8 cellular contexts compared by ENCODE assay signal in the genomic region with DNA sequence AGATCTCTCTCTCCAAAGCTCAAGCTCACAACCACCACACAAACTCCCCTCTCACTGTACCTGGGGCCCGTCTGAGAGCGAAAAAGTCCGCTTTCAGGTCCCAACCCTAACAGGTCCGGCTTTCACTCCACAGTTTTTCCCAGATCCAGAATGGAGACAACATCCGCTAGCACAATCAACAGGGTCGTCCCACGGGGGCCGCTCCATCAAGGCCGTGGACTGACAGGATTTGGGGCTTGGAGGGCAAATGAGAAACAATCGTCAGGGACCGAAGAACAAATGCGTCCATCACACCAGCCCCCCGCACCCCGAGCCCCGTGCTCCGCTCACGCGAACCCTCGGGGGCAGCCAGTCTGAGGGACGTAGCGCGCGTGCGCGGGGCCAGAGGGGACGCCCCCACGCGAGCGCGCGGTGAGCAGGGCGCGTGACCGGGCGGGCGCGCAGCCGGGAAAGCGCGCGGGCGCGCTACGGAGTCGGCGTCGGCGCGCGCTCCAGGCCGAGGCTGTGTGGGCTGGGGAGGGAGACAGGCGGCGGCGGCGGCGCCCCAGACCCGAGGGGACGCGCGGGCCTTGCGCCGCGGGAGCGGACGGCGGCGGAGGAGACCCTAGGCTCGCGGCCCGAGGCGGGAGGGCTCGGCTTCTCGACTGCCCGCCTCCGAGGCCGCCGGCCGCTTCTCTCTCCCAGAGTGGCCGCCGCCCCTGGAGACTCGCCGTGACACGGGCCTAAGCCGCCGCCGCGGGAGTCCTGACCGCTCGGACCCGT. TPM values are rescaled to one million over a fixed set of nuclear protein-coding genes. Genes with fewer than 3 reads are reported as not detected.
DNase-seq lines count a peak whose midpoint lies in the region; ATAC-seq and TF ChIP-seq lines count a peak whose summit lies in the region.

Gene SLK (plus strand): TSS at position 470 of the 762 bp plus-strand sequence. CDS start 606 bp downstream, outside the sequence.

- peak within 1 kb of the TSS; percentile 93 for H2BK120ac ChIP-seq in IMR-90 (ENCODE audit: low read depth, low read length)

- peak within 1 kb of the TSS; percentile 98 for H3K23ac ChIP-seq in IMR-90 (ENCODE audit: low read depth, low read length)

- no peaks in the 10 kb centered on the region for H3K36me3 ChIP-seq in IMR-90 (ENCODE audit: control insufficient read depth, insufficient read depth, low read length)

- peak within 1 kb of the TSS; percentile 93 for H3K4ac ChIP-seq in IMR-90 (ENCODE audit: low read depth, low read length)

- DNase-seq in DMS153 treated with DMSO at 0.1 percent for 48 hours (lab: John Stamatoyannopoulos, UW; ENCODE audit: unreplicated experiment) (peak; percentile 45), IMR-90 (peak; percentile 79), RWPE1 (ENCODE audit: low spot score) (peak; percentile 87), fibroblast of peridontal ligament (ENCODE audit: extremely low read depth) (peak; percentile 73)
- DNase-seq in activated T-helper 2 cell treated with anti-CD3 and anti-CD28 coated beads, Interferon-gamma antibody, Interleukin-2, Interleukin-4, amounts not matched to agents 10 μg/mL and 5 μg/mL and 100 μg/mL, durations not matched to agents 14 hours and 24 hours and 36 hours (ENCODE audit: low spot score), result peak; percentile 81
- DNase-seq in natural killer cell treated with Interleukin-12 subunit alpha and Interleukin-12 subunit beta and Interleukin-15 and Interleukin-18, amount 100 ng/mL, for 72 hours (ENCODE audit: low spot score), result peak; percentile 93
- DNase-seq in stimulated activated naive CD4-positive, alpha-beta T cell treated with Interleukin-2 at 50 U/mL for 16 hours (lab: John Stamatoyannopoulos, UW), result peak; percentile 77

- H3K27me3 Mint-ChIP-seq in activated T-helper 2 cell treated with anti-CD3 and anti-CD28 coated beads, Interferon-gamma antibody, Interleukin-2, Interleukin-4, amounts not matched to agents 10 μg/mL and 5 μg/mL and 100 μg/mL, durations not matched to agents 14 hours and 24 hours and 36 hours (ENCODE audit: low read depth), result no peaks in the 10 kb centered on the region
- no peaks in the 10 kb centered on the region for H3K27me3 Mint-ChIP-seq in natural killer cell treated with Interleukin-12 subunit alpha and Interleukin-12 subunit beta and Interleukin-15 and Interleukin-18, amount 100 ng/mL, for 72 hours

- H2BK5ac ChIP-seq in IMR-90 (ENCODE audit: low read depth, low read length, poor library complexity, severe bottlenecking), result peak within 1 kb of the TSS; percentile 67

- peaks cover 9 to 30% of the 10 kb centered on the region in 2 experiments; a peak in 3 of 4 replicates for H3K79me1 ChIP-seq in IMR-90 (ENCODE audit: low read depth in 1 of 2, low read length in 2 of 2)

- H3K4me1 Mint-ChIP-seq in activated T-helper 2 cell treated with anti-CD3 and anti-CD28 coated beads, Interferon-gamma antibody, Interleukin-2, Interleukin-4, amounts not matched to agents 10 μg/mL and 5 μg/mL and 100 μg/mL, durations not matched to agents 14 hours and 24 hours and 36 hours (ENCODE audit: low read depth), result peaks cover 28% of the 10 kb centered on the region
- H3K4me1 Mint-ChIP-seq in natural killer cell treated with Interleukin-12 subunit alpha and Interleukin-12 subunit beta and Interleukin-15 and Interleukin-18, amount 100 ng/mL, for 72 hours (ENCODE audit: low read depth in 2 of 2), result peaks cover 29 to 39% of the 10 kb centered on the region in 2 donors

- H3K4me3 Mint-ChIP-seq in activated T-helper 2 cell treated with anti-CD3 and anti-CD28 coated beads, Interferon-gamma antibody, Interleukin-2, Interleukin-4, amounts not matched to agents 10 μg/mL and 5 μg/mL and 100 μg/mL, durations not matched to agents 14 hours and 24 hours and 36 hours (ENCODE audit: low read depth), result peak within 1 kb of the TSS; percentile 94
- H3K4me3 Mint-ChIP-seq in natural killer cell treated with Interleukin-12 subunit alpha and Interleukin-12 subunit beta and Interleukin-15 and Interleukin-18, amount 100 ng/mL, for 72 hours, result peak within 1 kb of the TSS; percentile 99

- no peak for TF ChIP-seq RAD21 in IMR-90 (IDR thresholded peaks at IDR 0.05; ENCODE audit: low read length)

- intact Hi-C loops in IMR-90 (cut with micrococcal nuclease), result loop anchor here (1.0 to 5.0 kb wide), 5 partner anchors 50 to 240 kb away; partner anchors contain the start of gene STN1
- intact Hi-C loops in activated T-helper 2 cell treated with anti-CD3 and anti-CD28 coated beads, Interferon-gamma antibody, Interleukin-2, Interleukin-4, amounts not matched to agents 10 μg/mL and 5 μg/mL and 100 μg/mL, durations not matched to agents 14 hours and 24 hours and 36 hours (cut with micrococcal nuclease), result loop anchor here (1.0 to 10.0 kb wide), 3 partner anchors 78 to 288 kb away; partner anchors contain the start of gene GSTO1

- H2BK15ac ChIP-seq in IMR-90 (ENCODE audit: low read depth, low read length), result peak within 1 kb of the TSS; percentile 62; the same call in 1 of the 3 replicates

- peaks cover 18% of the 10 kb centered on the region; the same call in 1 of the 2 replicates for H4K20me1 ChIP-seq in IMR-90 (ENCODE audit: insufficient read depth, low read length)

- CTCF ChIA-PET in IMR-90 (lab: Yijun Ruan, JAX) (no interaction called here), RWPE1 (lab: Yijun Ruan, JAX) (interaction anchor here (0.6 to 1.4 kb wide), 2 partner anchors 44 to 50 kb away, joined by 6 to 7 read pairs; no protein-coding TSS in a partner anchor)

- no peaks in the 10 kb centered on the region; the same call in 1 of the 2 replicates for H3K4me1 ChIP-seq in IMR-90 (ENCODE audit: control insufficient read depth, insufficient read depth, low read length)

- H3K9me3 ChIP-seq in IMR-90 (ENCODE audit: control insufficient read depth, insufficient read depth, low read length), result no peaks in the 10 kb centered on the region

- H3K56ac ChIP-seq in IMR-90 (ENCODE audit: extremely low read depth, insufficient read depth, low read length), result peak within 1 kb of the TSS; percentile 48

- H2AK9ac ChIP-seq in IMR-90 (replicated peaks; ENCODE audit: low read depth, low read length, poor library complexity), result peak within 1 kb of the TSS; percentile 80

- H3K27ac Mint-ChIP-seq in activated T-helper 2 cell treated with anti-CD3 and anti-CD28 coated beads, Interferon-gamma antibody, Interleukin-2, Interleukin-4, amounts not matched to agents 10 μg/mL and 5 μg/mL and 100 μg/mL, durations not matched to agents 14 hours and 24 hours and 36 hours, result peak within 1 kb of the TSS; percentile 95
- H3K27ac Mint-ChIP-seq in natural killer cell treated with Interleukin-12 subunit alpha and Interleukin-12 subunit beta and Interleukin-15 and Interleukin-18, amount 100 ng/mL, for 72 hours, result peak within 1 kb of the TSS; percentile 84 to 94

- H3K4me2 ChIP-seq in IMR-90 (ENCODE audit: low read depth, low read length), result peak within 1 kb of the TSS; percentile 78

- dilution Hi-C loops in IMR-90 (cut with HindIII; ENCODE audit: low sequenced_read_pairs, unreplicated experiment), result no loop called here

- TF ChIP-seq CTCF in IMR-90 (conservative IDR thresholded peaks at IDR 0.05; ENCODE audit: low read depth, low read length) (no peak), RWPE1 (conservative IDR thresholded peaks at IDR 0.05; ENCODE audit: low read depth) (no peak)

- peaks cover 8% of the 10 kb centered on the region for H3K36me3 Mint-ChIP-seq in activated T-helper 2 cell treated with anti-CD3 and anti-CD28 coated beads, Interferon-gamma antibody, Interleukin-2, Interleukin-4, amounts not matched to agents 10 μg/mL and 5 μg/mL and 100 μg/mL, durations not matched to agents 14 hours and 24 hours and 36 hours (ENCODE audit: low read depth)
- no peaks in the 10 kb centered on the region for H3K36me3 Mint-ChIP-seq in natural killer cell treated with Interleukin-12 subunit alpha and Interleukin-12 subunit beta and Interleukin-15 and Interleukin-18, amount 100 ng/mL, for 72 hours

- H4K91ac ChIP-seq in IMR-90 (ENCODE audit: insufficient read depth, low read depth, low read length), result peak within 1 kb of the TSS; percentile 79

- H3K27me3 ChIP-seq in IMR-90 (ENCODE audit: control insufficient read depth, insufficient read depth, low read length), result no peaks in the 10 kb centered on the region

- 0% methylated on average over 3 of the region's 90 CpGs; no CpG with 5 or more reads in 1 of the 2 experiments for WGBS in IMR-90 (ENCODE audit: extremely low coverage in 2 of 2, insufficient read length in 1 of 2), 2 experiments

- peak within 1 kb of the TSS; percentile 82 for H3K9ac ChIP-seq in IMR-90 (ENCODE audit: low read depth, low read length)

- ATAC-seq in GM21528 (IDR thresholded peaks at IDR 0.05; ENCODE audit: low FRiP score, unreplicated experiment), result peak; percentile 83
- peak; percentile 90 for ATAC-seq in IMR-90 (ENCODE audit: low read depth)
- ATAC-seq in natural killer cell treated with Interleukin-12 subunit alpha and Interleukin-12 subunit beta and Interleukin-15 and Interleukin-18, amount 100 ng/mL, for 72 hours, result peak; percentile 96 to 98

- H4K5ac ChIP-seq in IMR-90 (ENCODE audit: low read depth, low read length), result peak within 1 kb of the TSS; percentile 88

- peak within 1 kb of the TSS; percentile 81; the same call in 1 of the 2 replicates for H2BK20ac ChIP-seq in IMR-90 (ENCODE audit: low read depth, low read length)

- H3K9me3 Mint-ChIP-seq in activated T-helper 2 cell treated with anti-CD3 and anti-CD28 coated beads, Interferon-gamma antibody, Interleukin-2, Interleukin-4, amounts not matched to agents 10 μg/mL and 5 μg/mL and 100 μg/mL, durations not matched to agents 14 hours and 24 hours and 36 hours, result no peaks in the 10 kb centered on the region
- no peaks in the 10 kb centered on the region for H3K9me3 Mint-ChIP-seq in natural killer cell treated with Interleukin-12 subunit alpha and Interleukin-12 subunit beta and Interleukin-15 and Interleukin-18, amount 100 ng/mL, for 72 hours

- peak within 1 kb of the TSS; percentile 65 for H3K27ac ChIP-seq in IMR-90 (ENCODE audit: insufficient read depth, low read length)
- H3K27ac ChIP-seq in RWPE1, result peak within 1 kb of the TSS; percentile 89

- peak within 1 kb of the TSS; percentile 74 to 97 for H4K8ac ChIP-seq in IMR-90 (ENCODE audit: low read depth in 2 of 2, low read length in 2 of 2)

- peaks cover 3% of the 10 kb centered on the region for H3K9me1 ChIP-seq in IMR-90 (ENCODE audit: insufficient read depth, low read length)

- TF ChIP-seq POLR2A in IMR-90 (IDR thresholded peaks at IDR 0.05; ENCODE audit: low read depth, low read length), result peak; percentile 42; the same call in 1 of the 2 replicates

- H3K14ac ChIP-seq in IMR-90 (replicated peaks; ENCODE audit: low read depth, low read length), result peak within 1 kb of the TSS; percentile 97

- POLR2A ChIA-PET in IMR-90 (lab: Charles Lee; ENCODE audit: unreplicated experiment), result no interaction called here
- POLR2A ChIA-PET in RWPE1 (lab: Yijun Ruan, JAX; ENCODE audit: low non-redundant PET), result no interaction called here

- peak within 1 kb of the TSS; percentile 100 for H2AFZ ChIP-seq in IMR-90 (replicated peaks; ENCODE audit: low read length, poor library complexity)

- in situ Hi-C loops in IMR-90 (cut with MboI; ENCODE audit: low sequenced_read_pairs), result no loop called here

- no TSS peak for BruUV-seq in IMR-90 (replicated peaks; lab: Mats Ljungman, UMichigan)

- no peak within 1 kb of the TSS; the same call in 1 of the 2 replicates for H2AK5ac ChIP-seq in IMR-90 (ENCODE audit: low read depth, low read length)

- peak within 1 kb of the TSS; percentile 84 for H3K18ac ChIP-seq in IMR-90 (ENCODE audit: low read depth, low read length)

- H3K4me3 ChIP-seq in IMR-90 (ENCODE audit: insufficient read depth, low read depth, low read length), result peak within 1 kb of the TSS; percentile 93

RNA-seq across cellular contexts. Expression of gene SLK, which starts in this region (rescaled TPM):
- total RNA-seq in IMR-90 (2012; rRNA removed), result 21.5 and 54.2 TPM in 2 replicates
- polyA plus RNA-seq in IMR-90 (2012; rRNA removed), result 6.0 and 8.1 TPM in 2 replicates
- 0.52 and 0.96 TPM in 2 replicates for polyA plus RNA-seq in IMR-90 (2012; cell fraction: cytosol; rRNA removed)
- polyA plus RNA-seq in IMR-90 (2012; cell fraction: nucleus; rRNA removed; ENCODE audit: low replicate concordance), result 0.30 and 3.6 TPM in 2 replicates
- 25.2 and 26.7 TPM in 2 replicates for total RNA-seq in activated T-helper 2 cell treated with anti-CD3 and anti-CD28 coated beads, Interferon-gamma antibody, Interleukin-2, Interleukin-4, amounts not matched to agents 10 μg/mL and 5 μg/mL and 100 μg/mL, durations not matched to agents 14 hours and 24 hours and 36 hours
- total RNA-seq in natural killer cell treated with Interleukin-12 subunit alpha and Interleukin-12 subunit beta and Interleukin-15 and Interleukin-18, amount 100 ng/mL, for 72 hours, result 10 to 100 TPM; 26.3 to 32.1 TPM

Comparison
In these comparisons a context has a peak if more than half of its experiments do, and no peak if none do; other contexts are left out.
1. Peak in every context shown above with its lines: DNase-seq, ATAC-seq, H3K4me3 ChIP-seq and H3K27ac ChIP-seq.